Comparison of ENCODE assay signal across 2 cellular contexts in the genomic region with DNA sequence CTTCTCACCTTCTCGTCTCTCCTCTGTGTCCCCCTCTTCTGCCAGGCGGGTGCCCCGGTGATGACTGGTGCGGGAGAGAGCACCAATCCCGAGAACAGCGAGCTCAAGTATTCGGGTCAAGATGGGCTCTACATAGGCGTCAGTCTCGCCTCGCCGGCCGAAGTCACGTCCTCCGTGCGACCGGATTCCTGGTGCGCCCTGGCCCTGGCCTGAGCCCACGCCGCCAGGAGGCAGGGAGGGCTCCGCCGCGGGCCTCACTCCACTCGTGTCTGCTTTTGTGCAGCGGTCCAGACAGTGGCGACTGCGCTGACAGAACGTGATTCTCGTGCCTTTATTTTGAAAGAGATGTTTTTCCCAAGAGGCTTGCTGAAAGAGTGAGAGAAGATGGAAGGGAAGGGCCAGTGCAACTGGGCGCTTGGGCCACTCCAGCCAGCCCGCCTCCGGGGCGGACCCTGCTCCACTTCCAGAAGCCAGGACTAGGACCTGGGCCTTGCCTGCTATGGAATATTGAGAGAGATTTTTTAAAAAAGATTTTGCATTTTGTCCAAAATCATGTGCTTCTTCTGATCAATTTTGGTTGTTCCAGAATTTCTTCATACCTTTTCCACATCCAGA.
TF ChIP-seq lines count a peak whose summit lies in the region.

No MANE protein-coding gene starts in this region.

TF ChIP-seq in GM23338, 12 proteins besides CTCF, POLR2A, EP300 and RAD21 (continues in another document):
- TF ChIP-seq JUNB (IDR thresholded peaks at IDR 0.05; ENCODE audit: unreplicated experiment) (no peak), EZH2 (IDR thresholded peaks at IDR 0.05; ENCODE audit: low read depth, unreplicated experiment) (no peak), STAT1 (IDR thresholded peaks at IDR 0.05; ENCODE audit: unreplicated experiment) (no peak), POLR2AphosphoS5 (IDR thresholded peaks at IDR 0.05; ENCODE audit: low read depth) (no peak), CREB1 (CRISPR knock-in tag; IDR thresholded peaks at IDR 0.05; ENCODE audit: low read depth) (no peak), NANOG (IDR thresholded peaks at IDR 0.05; ENCODE audit: borderline replicate concordance) (no peak), ZNF331 (CRISPR knock-in tag; IDR thresholded peaks at IDR 0.05; ENCODE audit: low read depth) (no peak)
- TF ChIP-seq, protein P1, sequence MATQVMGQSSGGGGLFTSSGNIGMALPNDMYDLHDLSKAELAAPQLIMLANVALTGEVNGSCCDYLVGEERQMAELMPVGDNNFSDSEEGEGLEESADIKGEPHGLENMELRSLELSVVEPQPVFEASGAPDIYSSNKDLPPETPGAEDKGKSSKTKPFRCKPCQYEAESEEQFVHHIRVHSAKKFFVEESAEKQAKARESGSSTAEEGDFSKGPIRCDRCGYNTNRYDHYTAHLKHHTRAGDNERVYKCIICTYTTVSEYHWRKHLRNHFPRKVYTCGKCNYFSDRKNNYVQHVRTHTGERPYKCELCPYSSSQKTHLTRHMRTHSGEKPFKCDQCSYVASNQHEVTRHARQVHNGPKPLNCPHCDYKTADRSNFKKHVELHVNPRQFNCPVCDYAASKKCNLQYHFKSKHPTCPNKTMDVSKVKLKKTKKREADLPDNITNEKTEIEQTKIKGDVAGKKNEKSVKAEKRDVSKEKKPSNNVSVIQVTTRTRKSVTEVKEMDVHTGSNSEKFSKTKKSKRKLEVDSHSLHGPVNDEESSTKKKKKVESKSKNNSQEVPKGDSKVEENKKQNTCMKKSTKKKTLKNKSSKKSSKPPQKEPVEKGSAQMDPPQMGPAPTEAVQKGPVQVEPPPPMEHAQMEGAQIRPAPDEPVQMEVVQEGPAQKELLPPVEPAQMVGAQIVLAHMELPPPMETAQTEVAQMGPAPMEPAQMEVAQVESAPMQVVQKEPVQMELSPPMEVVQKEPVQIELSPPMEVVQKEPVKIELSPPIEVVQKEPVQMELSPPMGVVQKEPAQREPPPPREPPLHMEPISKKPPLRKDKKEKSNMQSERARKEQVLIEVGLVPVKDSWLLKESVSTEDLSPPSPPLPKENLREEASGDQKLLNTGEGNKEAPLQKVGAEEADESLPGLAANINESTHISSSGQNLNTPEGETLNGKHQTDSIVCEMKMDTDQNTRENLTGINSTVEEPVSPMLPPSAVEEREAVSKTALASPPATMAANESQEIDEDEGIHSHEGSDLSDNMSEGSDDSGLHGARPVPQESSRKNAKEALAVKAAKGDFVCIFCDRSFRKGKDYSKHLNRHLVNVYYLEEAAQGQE (IDR thresholded peaks at IDR 0.05; ENCODE audit: unreplicated experiment) = no peak
- TF ChIP-seq, protein P2, sequence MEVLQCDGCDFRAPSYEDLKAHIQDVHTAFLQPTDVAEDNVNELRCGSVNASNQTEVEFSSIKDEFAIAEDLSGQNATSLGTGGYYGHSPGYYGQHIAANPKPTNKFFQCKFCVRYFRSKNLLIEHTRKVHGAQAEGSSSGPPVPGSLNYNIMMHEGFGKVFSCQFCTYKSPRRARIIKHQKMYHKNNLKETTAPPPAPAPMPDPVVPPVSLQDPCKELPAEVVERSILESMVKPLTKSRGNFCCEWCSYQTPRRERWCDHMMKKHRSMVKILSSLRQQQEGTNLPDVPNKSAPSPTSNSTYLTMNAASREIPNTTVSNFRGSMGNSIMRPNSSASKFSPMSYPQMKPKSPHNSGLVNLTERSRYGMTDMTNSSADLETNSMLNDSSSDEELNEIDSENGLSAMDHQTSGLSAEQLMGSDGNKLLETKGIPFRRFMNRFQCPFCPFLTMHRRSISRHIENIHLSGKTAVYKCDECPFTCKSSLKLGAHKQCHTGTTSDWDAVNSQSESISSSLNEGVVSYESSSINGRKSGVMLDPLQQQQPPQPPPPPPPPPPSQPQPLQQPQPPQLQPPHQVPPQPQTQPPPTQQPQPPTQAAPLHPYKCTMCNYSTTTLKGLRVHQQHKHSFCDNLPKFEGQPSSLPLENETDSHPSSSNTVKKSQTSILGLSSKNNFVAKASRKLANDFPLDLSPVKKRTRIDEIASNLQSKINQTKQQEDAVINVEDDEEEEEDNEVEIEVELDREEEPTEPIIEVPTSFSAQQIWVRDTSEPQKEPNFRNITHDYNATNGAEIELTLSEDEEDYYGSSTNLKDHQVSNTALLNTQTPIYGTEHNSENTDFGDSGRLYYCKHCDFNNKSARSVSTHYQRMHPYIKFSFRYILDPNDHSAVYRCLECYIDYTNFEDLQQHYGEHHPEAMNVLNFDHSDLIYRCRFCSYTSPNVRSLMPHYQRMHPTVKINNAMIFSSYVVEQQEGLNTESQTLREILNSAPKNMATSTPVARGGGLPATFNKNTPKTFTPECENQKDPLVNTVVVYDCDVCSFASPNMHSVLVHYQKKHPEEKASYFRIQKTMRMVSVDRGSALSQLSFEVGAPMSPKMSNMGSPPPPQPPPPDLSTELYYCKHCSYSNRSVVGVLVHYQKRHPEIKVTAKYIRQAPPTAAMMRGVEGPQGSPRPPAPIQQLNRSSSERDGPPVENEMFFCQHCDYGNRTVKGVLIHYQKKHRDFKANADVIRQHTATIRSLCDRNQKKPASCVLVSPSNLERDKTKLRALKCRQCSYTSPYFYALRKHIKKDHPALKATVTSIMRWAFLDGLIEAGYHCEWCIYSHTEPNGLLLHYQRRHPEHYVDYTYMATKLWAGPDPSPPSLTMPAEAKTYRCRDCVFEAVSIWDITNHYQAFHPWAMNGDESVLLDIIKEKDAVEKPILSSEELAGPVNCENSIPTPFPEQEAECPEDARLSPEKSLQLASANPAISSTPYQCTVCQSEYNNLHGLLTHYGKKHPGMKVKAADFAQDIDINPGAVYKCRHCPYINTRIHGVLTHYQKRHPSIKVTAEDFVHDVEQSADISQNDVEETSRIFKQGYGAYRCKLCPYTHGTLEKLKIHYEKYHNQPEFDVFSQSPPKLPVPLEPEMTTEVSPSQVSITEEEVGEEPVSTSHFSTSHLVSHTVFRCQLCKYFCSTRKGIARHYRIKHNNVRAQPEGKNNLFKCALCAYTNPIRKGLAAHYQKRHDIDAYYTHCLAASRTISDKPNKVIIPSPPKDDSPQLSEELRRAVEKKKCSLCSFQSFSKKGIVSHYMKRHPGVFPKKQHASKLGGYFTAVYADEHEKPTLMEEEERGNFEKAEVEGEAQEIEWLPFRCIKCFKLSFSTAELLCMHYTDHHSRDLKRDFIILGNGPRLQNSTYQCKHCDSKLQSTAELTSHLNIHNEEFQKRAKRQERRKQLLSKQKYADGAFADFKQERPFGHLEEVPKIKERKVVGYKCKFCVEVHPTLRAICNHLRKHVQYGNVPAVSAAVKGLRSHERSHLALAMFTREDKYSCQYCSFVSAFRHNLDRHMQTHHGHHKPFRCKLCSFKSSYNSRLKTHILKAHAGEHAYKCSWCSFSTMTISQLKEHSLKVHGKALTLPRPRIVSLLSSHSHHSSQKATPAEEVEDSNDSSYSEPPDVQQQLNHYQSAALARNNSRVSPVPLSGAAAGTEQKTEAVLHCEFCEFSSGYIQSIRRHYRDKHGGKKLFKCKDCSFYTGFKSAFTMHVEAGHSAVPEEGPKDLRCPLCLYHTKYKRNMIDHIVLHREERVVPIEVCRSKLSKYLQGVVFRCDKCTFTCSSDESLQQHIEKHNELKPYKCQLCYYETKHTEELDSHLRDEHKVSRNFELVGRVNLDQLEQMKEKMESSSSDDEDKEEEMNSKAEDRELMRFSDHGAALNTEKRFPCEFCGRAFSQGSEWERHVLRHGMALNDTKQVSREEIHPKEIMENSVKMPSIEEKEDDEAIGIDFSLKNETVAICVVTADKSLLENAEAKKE (CRISPR knock-in tag; IDR thresholded peaks at IDR 0.05) = no peak

TF ChIP-seq in endothelial cell of umbilical vein, 7 proteins besides CTCF, POLR2A, EP300 and RAD21:
- TF ChIP-seq POLR2AphosphoS5 (IDR thresholded peaks at IDR 0.05; ENCODE audit: insufficient read depth, low read depth, low read length) = no peak
- TF ChIP-seq, protein P3, sequence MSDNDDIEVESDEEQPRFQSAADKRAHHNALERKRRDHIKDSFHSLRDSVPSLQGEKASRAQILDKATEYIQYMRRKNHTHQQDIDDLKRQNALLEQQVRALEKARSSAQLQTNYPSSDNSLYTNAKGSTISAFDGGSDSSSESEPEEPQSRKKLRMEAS (IDR thresholded peaks at IDR 0.05; ENCODE audit: insufficient read depth, insufficient read length) = no peak
- no peak for TF ChIP-seq FOS (IDR thresholded peaks at IDR 0.05; ENCODE audit: borderline replicate concordance, insufficient read depth, low read length)
- no peak for TF ChIP-seq GATA2 (IDR thresholded peaks at IDR 0.05; ENCODE audit: insufficient read depth, insufficient read length, low read depth, low read length)
- no peak for TF ChIP-seq JUN (IDR thresholded peaks at IDR 0.05; ENCODE audit: borderline replicate concordance, insufficient read depth, insufficient read length, low read depth)
- TF ChIP-seq EZH2 (IDR thresholded peaks at IDR 0.05; ENCODE audit: borderline replicate concordance, low read depth, low read length, severe bottlenecking) = no peak
- no peak for TF ChIP-seq MYC (IDR thresholded peaks at IDR 0.05; ENCODE audit: low read depth, low read length)
